Comparison of ENCODE assay signal across 25 cellular contexts in genomic region chr1:55594701-55595100, GRCh38.
"Had no signal": no experiment of that assay in that cellular context is flagged by ENCODE, and none has a peak within 500 bp of the region (broad histone marks: within the 10 kb centered on the region; RNA-seq: fewer than 3 reads in every experiment).

No MANE protein-coding gene starts in this region.

- H3K36me3 ChIP-seq: brain microvascular endothelial cell, WERI-Rb-1 had no signal

- H3K4me3 ChIP-seq: coronary artery, dorsolateral prefrontal cortex had no signal

- ATAC-seq: activated CD4-positive, CD25-positive, alpha-beta regulatory T cell treated with anti-CD3 and anti-CD28 coated beads, Interleukin-2, amount 50 U/mL, for 24 hours; activated CD8-positive, alpha-beta T cell treated with anti-CD3 and anti-CD28 coated beads for 36 hours; activated T-cell treated with anti-CD3 and anti-CD28 coated beads, Interleukin-2, amount 50 U/mL, for 4 hours; activated T-helper 17 cell treated with anti-CD3 and anti-CD28 coated beads, Interleukin-2, amount 50 U/mL, for 72 hours; effector memory CD8-positive, alpha-beta T cell; T-helper 17 cell had no signal

- H3K27ac ChIP-seq: brain microvascular endothelial cell, coronary artery, dorsolateral prefrontal cortex, WERI-Rb-1 had no signal

- DNase-seq: activated B cell treated with CpG ODN at 0.5 μM for 24 hours; activated CD4-positive, alpha-beta T cell treated with anti-CD3 and anti-CD28 coated beads for 48 hours; activated CD4-positive, alpha-beta T cell treated with anti-CD3 and anti-CD28 coated beads, Interleukin-2, amount 50 U/mL, for 1 hour; activated CD4-positive, alpha-beta T cell treated with anti-CD3 and anti-CD28 coated beads, Interleukin-2, amount 50 U/mL, for 48 hours; activated CD8-positive, alpha-beta memory T cell treated with anti-CD3 and anti-CD28 coated beads for 24 hours; activated CD8-positive, alpha-beta T cell treated with anti-CD3 and anti-CD28 coated beads for 36 hours; activated effector memory CD4-positive, alpha-beta T cell treated with Interleukin-2 at 50 U/mL for 16 hours; activated gamma-delta T cell treated with Interleukin-2 at 50 U/mL for 16 hours; activated naive CD4-positive, alpha-beta T cell treated with anti-CD3 and anti-CD28 coated beads, Interleukin-2, amount 50 U/mL, for 16 hours; activated naive CD4-positive, alpha-beta T cell treated with Interleukin-2 at 50 U/mL for 16 hours; activated T-cell treated with anti-CD3 and anti-CD28 coated beads, Interleukin-2, amount 50 U/mL, for 4 hours; amniotic stem cell; anterior cingulate cortex; brain microvascular endothelial cell; dorsolateral prefrontal cortex; effector CD4-positive, alpha-beta T cell; effector memory CD8-positive, alpha-beta T cell; foreskin fibroblast; T-helper 1 cell; T-helper 17 cell; T1000; WERI-Rb-1 had no signal

- H3K27me3 ChIP-seq: brain microvascular endothelial cell, dorsolateral prefrontal cortex had no signal
